10 cellular contexts compared by ENCODE assay signal in genomic region chr1:3641816-3642215, GRCh38. TPM values are rescaled to one million over a fixed set of nuclear protein-coding genes. Genes with fewer than 3 reads are reported as not detected.
"Had no signal": no experiment of that assay in that cellular context is flagged by ENCODE, and none has a peak within 500 bp of the region (broad histone marks: within the 10 kb centered on the region; RNA-seq: fewer than 3 reads in every experiment).

No MANE protein-coding gene starts in this region.

- H3K9me3 ChIP-seq: HAP-1 had no signal

- H3K9ac ChIP-seq: GM23248 had no signal

- H3K27ac ChIP-seq: GM23248, HL-60 had no signal

- H3K4me3 Mint-ChIP-seq: HFFc6 had no signal

- H3K4me3 ChIP-seq: GM23248, HAP-1 had no signal

- H3K27ac Mint-ChIP-seq: HFFc6 had no signal

- H3K27me3 Mint-ChIP-seq: IgD-negative memory B cell had no signal

- H3K9me3 Mint-ChIP-seq: HFFc6, IgD-negative memory B cell had no signal

- H3K4me1 ChIP-seq: HAP-1 had no signal

- FAIRE-seq: HepG2 had no signal

- H2AFZ ChIP-seq: GM23248 had no signal

- ATAC-seq: HCT116, HepG2 had no signal

- DNase-seq: GM23248, GOT3, H7, HFFc6 had no signal

RNA-seq across cellular contexts. Expression of gene TP73, which starts 10.5 kb away (rescaled TPM):
- total RNA-seq: GM23248, HFFc6, HT1080 had no signal
- polyA plus RNA-seq: GM23248 had no signal
